In the genomic region with DNA sequence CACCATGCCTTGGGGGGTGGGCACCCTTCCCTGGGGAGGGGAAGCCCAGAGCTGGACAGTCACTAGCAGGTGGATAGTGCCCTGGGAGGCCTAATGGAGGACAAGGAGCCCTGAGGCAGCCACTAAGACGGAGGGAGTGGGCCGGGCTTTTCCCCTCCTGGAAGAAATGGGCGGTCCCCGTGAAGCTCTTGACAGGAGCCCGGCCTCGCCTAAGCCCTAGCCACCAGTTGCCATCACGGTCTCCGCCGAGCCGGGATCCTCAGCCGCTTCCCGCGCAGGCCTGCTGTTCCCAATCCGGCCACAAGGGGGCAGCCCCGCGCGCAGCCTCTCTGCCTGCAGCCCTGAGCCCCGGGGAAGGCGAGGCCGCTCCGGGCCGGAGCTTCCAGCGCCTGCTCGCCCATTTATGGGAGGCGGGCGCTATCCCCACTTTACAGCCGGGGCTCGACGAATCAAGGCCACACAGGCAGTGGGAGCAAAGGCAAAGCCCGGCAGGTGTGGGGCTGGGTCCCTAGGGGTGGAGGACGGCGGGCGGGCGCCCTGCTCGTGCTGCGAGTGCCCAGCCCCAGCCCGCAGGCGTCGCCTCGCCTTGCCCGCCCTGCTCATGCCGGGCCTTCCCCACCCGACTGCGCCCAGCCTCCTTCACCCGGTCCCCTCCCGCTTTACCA, we compare ENCODE assay signal across 1 cellular context.
TF ChIP-seq lines count a peak whose summit lies in the region.

No MANE protein-coding gene starts in this region.

TF ChIP-seq in HepG2, 621 proteins besides CTCF, POLR2A, EP300 and RAD21 (continued from another document and continues in another):
- TF ChIP-seq, protein P1, sequence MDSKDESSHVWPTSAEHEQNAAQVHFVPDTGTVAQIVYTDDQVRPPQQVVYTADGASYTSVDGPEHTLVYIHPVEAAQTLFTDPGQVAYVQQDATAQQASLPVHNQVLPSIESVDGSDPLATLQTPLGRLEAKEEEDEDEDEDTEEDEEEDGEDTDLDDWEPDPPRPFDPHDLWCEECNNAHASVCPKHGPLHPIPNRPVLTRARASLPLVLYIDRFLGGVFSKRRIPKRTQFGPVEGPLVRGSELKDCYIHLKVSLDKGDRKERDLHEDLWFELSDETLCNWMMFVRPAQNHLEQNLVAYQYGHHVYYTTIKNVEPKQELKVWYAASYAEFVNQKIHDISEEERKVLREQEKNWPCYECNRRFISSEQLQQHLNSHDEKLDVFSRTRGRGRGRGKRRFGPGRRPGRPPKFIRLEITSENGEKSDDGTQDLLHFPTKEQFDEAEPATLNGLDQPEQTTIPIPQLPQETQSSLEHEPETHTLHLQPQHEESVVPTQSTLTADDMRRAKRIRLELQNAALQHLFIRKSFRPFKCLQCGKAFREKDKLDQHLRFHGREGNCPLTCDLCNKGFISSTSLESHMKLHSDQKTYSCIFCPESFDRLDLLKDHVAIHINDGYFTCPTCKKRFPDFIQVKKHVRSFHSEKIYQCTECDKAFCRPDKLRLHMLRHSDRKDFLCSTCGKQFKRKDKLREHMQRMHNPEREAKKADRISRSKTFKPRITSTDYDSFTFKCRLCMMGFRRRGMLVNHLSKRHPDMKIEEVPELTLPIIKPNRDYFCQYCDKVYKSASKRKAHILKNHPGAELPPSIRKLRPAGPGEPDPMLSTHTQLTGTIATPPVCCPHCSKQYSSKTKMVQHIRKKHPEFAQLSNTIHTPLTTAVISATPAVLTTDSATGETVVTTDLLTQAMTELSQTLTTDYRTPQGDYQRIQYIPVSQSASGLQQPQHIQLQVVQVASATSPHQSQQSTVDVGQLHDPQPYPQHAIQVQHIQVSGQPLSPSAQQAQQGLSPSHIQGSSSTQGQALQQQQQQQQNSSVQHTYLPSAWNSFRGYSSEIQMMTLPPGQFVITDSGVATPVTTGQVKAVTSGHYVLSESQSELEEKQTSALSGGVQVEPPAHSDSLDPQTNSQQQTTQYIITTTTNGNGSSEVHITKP (CRISPR knock-in tag; IDR thresholded peaks at IDR 0.05; ENCODE audit: low read depth) = no peak
- 0 out of 2 replicates have a peak, but pooled peaks have one; percentile 15 for TF ChIP-seq ZFY (CRISPR knock-in tag; IDR thresholded peaks at IDR 0.05)
- TF ChIP-seq AGO1 (IDR thresholded peaks at IDR 0.05; ENCODE audit: low read depth, low read length, poor library complexity, severe bottlenecking) = peak; percentile 36
- no peak for TF ChIP-seq ZMYM4 (CRISPR knock-in tag; IDR thresholded peaks at IDR 0.05)
- TF ChIP-seq SMC3 (IDR thresholded peaks at IDR 0.05; ENCODE audit: low read length) = peak; percentile 22; the same call in 1 of the 2 replicates
- no peak for TF ChIP-seq ETV6 (CRISPR knock-in tag; conservative IDR thresholded peaks at IDR 0.05)
- TF ChIP-seq, protein P2, sequence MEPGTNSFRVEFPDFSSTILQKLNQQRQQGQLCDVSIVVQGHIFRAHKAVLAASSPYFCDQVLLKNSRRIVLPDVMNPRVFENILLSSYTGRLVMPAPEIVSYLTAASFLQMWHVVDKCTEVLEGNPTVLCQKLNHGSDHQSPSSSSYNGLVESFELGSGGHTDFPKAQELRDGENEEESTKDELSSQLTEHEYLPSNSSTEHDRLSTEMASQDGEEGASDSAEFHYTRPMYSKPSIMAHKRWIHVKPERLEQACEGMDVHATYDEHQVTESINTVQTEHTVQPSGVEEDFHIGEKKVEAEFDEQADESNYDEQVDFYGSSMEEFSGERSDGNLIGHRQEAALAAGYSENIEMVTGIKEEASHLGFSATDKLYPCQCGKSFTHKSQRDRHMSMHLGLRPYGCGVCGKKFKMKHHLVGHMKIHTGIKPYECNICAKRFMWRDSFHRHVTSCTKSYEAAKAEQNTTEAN (CRISPR knock-in tag; conservative IDR thresholded peaks at IDR 0.05) = no peak
- no peak for TF ChIP-seq RFX1 (IDR thresholded peaks at IDR 0.05)
- TF ChIP-seq ZNF543 (CRISPR knock-in tag; IDR thresholded peaks at IDR 0.05) = no peak
- peak; percentile 16; the same call in 1 of the 2 replicates for TF ChIP-seq POGZ (CRISPR knock-in tag; IDR thresholded peaks at IDR 0.05)
- TF ChIP-seq MXI1 (IDR thresholded peaks at IDR 0.05; ENCODE audit: borderline replicate concordance, low read depth, low read length) = peak; percentile 19; the same call in 1 of the 3 replicates
- no peak for TF ChIP-seq NCOR1 (IDR thresholded peaks at IDR 0.05; ENCODE audit: borderline replicate concordance, low read length)
- no peak for TF ChIP-seq BRD4 (CRISPR knock-in tag; IDR thresholded peaks at IDR 0.05)
- TF ChIP-seq, protein P3, sequence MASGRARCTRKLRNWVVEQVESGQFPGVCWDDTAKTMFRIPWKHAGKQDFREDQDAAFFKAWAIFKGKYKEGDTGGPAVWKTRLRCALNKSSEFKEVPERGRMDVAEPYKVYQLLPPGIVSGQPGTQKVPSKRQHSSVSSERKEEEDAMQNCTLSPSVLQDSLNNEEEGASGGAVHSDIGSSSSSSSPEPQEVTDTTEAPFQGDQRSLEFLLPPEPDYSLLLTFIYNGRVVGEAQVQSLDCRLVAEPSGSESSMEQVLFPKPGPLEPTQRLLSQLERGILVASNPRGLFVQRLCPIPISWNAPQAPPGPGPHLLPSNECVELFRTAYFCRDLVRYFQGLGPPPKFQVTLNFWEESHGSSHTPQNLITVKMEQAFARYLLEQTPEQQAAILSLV (CRISPR knock-in tag; IDR thresholded peaks at IDR 0.05; ENCODE audit: borderline replicate concordance) = no peak
- no peak for TF ChIP-seq SIN3B (IDR thresholded peaks at IDR 0.05; ENCODE audit: low read length)
- TF ChIP-seq NPAS2 (CRISPR knock-in tag; IDR thresholded peaks at IDR 0.05; ENCODE audit: borderline replicate concordance) = no peak
- TF ChIP-seq, protein P4, sequence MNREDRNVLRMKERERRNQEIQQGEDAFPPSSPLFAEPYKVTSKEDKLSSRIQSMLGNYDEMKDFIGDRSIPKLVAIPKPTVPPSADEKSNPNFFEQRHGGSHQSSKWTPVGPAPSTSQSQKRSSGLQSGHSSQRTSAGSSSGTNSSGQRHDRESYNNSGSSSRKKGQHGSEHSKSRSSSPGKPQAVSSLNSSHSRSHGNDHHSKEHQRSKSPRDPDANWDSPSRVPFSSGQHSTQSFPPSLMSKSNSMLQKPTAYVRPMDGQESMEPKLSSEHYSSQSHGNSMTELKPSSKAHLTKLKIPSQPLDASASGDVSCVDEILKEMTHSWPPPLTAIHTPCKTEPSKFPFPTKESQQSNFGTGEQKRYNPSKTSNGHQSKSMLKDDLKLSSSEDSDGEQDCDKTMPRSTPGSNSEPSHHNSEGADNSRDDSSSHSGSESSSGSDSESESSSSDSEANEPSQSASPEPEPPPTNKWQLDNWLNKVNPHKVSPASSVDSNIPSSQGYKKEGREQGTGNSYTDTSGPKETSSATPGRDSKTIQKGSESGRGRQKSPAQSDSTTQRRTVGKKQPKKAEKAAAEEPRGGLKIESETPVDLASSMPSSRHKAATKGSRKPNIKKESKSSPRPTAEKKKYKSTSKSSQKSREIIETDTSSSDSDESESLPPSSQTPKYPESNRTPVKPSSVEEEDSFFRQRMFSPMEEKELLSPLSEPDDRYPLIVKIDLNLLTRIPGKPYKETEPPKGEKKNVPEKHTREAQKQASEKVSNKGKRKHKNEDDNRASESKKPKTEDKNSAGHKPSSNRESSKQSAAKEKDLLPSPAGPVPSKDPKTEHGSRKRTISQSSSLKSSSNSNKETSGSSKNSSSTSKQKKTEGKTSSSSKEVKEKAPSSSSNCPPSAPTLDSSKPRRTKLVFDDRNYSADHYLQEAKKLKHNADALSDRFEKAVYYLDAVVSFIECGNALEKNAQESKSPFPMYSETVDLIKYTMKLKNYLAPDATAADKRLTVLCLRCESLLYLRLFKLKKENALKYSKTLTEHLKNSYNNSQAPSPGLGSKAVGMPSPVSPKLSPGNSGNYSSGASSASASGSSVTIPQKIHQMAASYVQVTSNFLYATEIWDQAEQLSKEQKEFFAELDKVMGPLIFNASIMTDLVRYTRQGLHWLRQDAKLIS (CRISPR knock-in tag; IDR thresholded peaks at IDR 0.05) = no peak
- TF ChIP-seq, protein P5, sequence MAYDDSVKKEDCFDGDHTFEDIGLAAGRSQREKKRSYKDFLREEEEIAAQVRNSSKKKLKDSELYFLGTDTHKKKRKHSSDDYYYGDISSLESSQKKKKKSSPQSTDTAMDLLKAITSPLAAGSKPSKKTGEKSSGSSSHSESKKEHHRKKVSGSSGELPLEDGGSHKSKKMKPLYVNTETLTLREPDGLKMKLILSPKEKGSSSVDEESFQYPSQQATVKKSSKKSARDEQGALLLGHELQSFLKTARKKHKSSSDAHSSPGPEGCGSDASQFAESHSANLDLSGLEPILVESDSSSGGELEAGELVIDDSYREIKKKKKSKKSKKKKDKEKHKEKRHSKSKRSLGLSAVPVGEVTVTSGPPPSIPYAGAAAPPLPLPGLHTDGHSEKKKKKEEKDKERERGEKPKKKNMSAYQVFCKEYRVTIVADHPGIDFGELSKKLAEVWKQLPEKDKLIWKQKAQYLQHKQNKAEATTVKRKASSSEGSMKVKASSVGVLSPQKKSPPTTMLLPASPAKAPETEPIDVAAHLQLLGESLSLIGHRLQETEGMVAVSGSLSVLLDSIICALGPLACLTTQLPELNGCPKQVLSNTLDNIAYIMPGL (CRISPR knock-in tag; IDR thresholded peaks at IDR 0.05; ENCODE audit: borderline replicate concordance in 1 of 2, low read depth in 1 of 2) = peak; percentile 51 to 56; a peak in 3 of 4 replicates
- TF ChIP-seq ZNF10 (CRISPR knock-in tag; IDR thresholded peaks at IDR 0.05; ENCODE audit: borderline replicate concordance, low read depth) = no peak
- no peak for TF ChIP-seq JUND (CRISPR knock-in tag; IDR thresholded peaks at IDR 0.05)
- TF ChIP-seq, protein P6, sequence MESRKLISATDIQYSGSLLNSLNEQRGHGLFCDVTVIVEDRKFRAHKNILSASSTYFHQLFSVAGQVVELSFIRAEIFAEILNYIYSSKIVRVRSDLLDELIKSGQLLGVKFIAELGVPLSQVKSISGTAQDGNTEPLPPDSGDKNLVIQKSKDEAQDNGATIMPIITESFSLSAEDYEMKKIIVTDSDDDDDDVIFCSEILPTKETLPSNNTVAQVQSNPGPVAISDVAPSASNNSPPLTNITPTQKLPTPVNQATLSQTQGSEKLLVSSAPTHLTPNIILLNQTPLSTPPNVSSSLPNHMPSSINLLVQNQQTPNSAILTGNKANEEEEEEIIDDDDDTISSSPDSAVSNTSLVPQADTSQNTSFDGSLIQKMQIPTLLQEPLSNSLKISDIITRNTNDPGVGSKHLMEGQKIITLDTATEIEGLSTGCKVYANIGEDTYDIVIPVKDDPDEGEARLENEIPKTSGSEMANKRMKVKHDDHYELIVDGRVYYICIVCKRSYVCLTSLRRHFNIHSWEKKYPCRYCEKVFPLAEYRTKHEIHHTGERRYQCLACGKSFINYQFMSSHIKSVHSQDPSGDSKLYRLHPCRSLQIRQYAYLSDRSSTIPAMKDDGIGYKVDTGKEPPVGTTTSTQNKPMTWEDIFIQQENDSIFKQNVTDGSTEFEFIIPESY (CRISPR knock-in tag; IDR thresholded peaks at IDR 0.05) = 0 out of 2 replicates have a peak, but pooled peaks have one; percentile 28
- TF ChIP-seq, protein P7, sequence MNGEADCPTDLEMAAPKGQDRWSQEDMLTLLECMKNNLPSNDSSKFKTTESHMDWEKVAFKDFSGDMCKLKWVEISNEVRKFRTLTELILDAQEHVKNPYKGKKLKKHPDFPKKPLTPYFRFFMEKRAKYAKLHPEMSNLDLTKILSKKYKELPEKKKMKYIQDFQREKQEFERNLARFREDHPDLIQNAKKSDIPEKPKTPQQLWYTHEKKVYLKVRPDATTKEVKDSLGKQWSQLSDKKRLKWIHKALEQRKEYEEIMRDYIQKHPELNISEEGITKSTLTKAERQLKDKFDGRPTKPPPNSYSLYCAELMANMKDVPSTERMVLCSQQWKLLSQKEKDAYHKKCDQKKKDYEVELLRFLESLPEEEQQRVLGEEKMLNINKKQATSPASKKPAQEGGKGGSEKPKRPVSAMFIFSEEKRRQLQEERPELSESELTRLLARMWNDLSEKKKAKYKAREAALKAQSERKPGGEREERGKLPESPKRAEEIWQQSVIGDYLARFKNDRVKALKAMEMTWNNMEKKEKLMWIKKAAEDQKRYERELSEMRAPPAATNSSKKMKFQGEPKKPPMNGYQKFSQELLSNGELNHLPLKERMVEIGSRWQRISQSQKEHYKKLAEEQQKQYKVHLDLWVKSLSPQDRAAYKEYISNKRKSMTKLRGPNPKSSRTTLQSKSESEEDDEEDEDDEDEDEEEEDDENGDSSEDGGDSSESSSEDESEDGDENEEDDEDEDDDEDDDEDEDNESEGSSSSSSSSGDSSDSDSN (CRISPR knock-in tag; IDR thresholded peaks at IDR 0.05) = 0 out of 2 replicates have a peak, but pooled peaks have one; percentile 43
- peak; percentile 33; the same call in 1 of the 2 replicates for TF ChIP-seq SALL1 (CRISPR knock-in tag; IDR thresholded peaks at IDR 0.05)
- peak; percentile 56; the same call in 1 of the 2 replicates for TF ChIP-seq MZF1 (CRISPR knock-in tag; IDR thresholded peaks at IDR 0.05; ENCODE audit: borderline replicate concordance)
- no peak for TF ChIP-seq ZBTB42 (CRISPR knock-in tag; IDR thresholded peaks at IDR 0.05)
- TF ChIP-seq, protein P8, sequence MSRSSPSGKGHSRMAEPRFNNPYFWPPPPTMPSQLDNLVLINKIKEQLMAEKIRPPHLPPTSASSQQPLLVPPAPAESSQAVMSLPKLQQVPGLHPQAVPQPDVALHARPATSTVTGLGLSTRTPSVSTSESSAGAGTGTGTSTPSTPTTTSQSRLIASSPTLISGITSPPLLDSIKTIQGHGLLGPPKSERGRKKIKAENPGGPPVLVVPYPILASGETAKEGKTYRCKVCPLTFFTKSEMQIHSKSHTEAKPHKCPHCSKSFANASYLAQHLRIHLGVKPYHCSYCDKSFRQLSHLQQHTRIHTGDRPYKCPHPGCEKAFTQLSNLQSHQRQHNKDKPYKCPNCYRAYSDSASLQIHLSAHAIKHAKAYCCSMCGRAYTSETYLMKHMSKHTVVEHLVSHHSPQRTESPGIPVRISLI (CRISPR knock-in tag; IDR thresholded peaks at IDR 0.05; ENCODE audit: borderline replicate concordance) = no peak
- TF ChIP-seq STAG1 (CRISPR knock-in tag; IDR thresholded peaks at IDR 0.05) = peak; percentile 73
- TF ChIP-seq ZBTB1 (CRISPR knock-in tag; IDR thresholded peaks at IDR 0.05; ENCODE audit: borderline replicate concordance) = no peak
- no peak for TF ChIP-seq SRY (CRISPR knock-in tag; IDR thresholded peaks at IDR 0.05)
- TF ChIP-seq JARID2 (CRISPR knock-in tag; IDR thresholded peaks at IDR 0.05; ENCODE audit: insufficient replicate concordance) = no peak
- no peak for TF ChIP-seq KDM5B (CRISPR knock-in tag; IDR thresholded peaks at IDR 0.05; ENCODE audit: borderline replicate concordance)
- TF ChIP-seq, protein P9, sequence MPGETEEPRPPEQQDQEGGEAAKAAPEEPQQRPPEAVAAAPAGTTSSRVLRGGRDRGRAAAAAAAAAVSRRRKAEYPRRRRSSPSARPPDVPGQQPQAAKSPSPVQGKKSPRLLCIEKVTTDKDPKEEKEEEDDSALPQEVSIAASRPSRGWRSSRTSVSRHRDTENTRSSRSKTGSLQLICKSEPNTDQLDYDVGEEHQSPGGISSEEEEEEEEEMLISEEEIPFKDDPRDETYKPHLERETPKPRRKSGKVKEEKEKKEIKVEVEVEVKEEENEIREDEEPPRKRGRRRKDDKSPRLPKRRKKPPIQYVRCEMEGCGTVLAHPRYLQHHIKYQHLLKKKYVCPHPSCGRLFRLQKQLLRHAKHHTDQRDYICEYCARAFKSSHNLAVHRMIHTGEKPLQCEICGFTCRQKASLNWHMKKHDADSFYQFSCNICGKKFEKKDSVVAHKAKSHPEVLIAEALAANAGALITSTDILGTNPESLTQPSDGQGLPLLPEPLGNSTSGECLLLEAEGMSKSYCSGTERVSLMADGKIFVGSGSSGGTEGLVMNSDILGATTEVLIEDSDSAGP (CRISPR knock-in tag; IDR thresholded peaks at IDR 0.05; ENCODE audit: borderline replicate concordance) = peak; percentile 26; the same call in 1 of the 2 replicates
- peak; percentile 91 for TF ChIP-seq XRCC5 (optimal IDR thresholded peaks at IDR 0.05; ENCODE audit: low read length)
- peak; percentile 49; the same call in 1 of the 2 replicates for TF ChIP-seq GABPB1 (CRISPR knock-in tag; IDR thresholded peaks at IDR 0.05)
